ENCODE assay signal across 8 cellular contexts in genomic region chr14:105093426-105094192, GRCh38. TPM values are rescaled to one million over a fixed set of nuclear protein-coding genes. Genes with fewer than 3 reads are reported as not detected.
A peak's percentile ranks its signal among the peaks of the same experiment; 100 is the strongest.
DNase-seq lines count a peak whose midpoint lies in the region; ATAC-seq and TF ChIP-seq lines count a peak whose summit lies in the region.

No MANE protein-coding gene starts in this region.

- peak overlapping the region; percentile 96 for H4K91ac ChIP-seq in trophoblast cell (ENCODE audit: low read depth, low read length)

- TF ChIP-seq CTCF in Panc1 (IDR thresholded peaks at IDR 0.05) (peak; percentile 78), glutamatergic neuron (IDR thresholded peaks at IDR 0.05; ENCODE audit: partially characterized antibody, unreplicated experiment) (peak; percentile 53)

- H2BK5ac ChIP-seq in trophoblast cell (ENCODE audit: low read depth, low read length, poor library complexity): peak overlapping the region; percentile 62

- peak overlapping the region; percentile 91 for H4K8ac ChIP-seq in trophoblast cell (ENCODE audit: low read depth, low read length)

- BruUV-seq in Panc1 (replicated peaks; lab: Mats Ljungman, UMichigan): no TSS peak

- H3K36me3 ChIP-seq in Panc1 (ENCODE audit: control insufficient read depth, insufficient read depth, low read length) (no peaks in the 10 kb centered on the region), trophoblast cell (ENCODE audit: control insufficient read depth in 1 of 2, insufficient read depth in 2 of 2, low read length in 2 of 2) (no peaks in the 10 kb centered on the region)

- H3K14ac ChIP-seq in trophoblast cell (ENCODE audit: low read length): peak overlapping the region; percentile 90

- H3K27me3 ChIP-seq in Panc1 (ENCODE audit: control insufficient read depth, insufficient read depth, low read length) (no peaks in the 10 kb centered on the region), trophoblast cell (ENCODE audit: insufficient read depth, low read length) (no peaks in the 10 kb centered on the region)

- H3K4me1 ChIP-seq in Panc1 (ENCODE audit: control insufficient read depth, insufficient read depth, low read length) (peaks cover 43% of the 10 kb centered on the region), trophoblast cell (ENCODE audit: control insufficient read depth in 1 of 2, insufficient read depth in 2 of 2, low read length in 2 of 2) (peaks cover 30 to 41% of the 10 kb centered on the region in 2 experiments)

- peak overlapping the region; percentile 68 to 69 for H3K4me3 ChIP-seq in Panc1 (ENCODE audit: low read depth in 2 of 2, low read length in 2 of 2)
- peak overlapping the region; percentile 73 for H3K4me3 ChIP-seq in trophoblast cell (ENCODE audit: low read depth, low read length)

- peaks cover 2% of the 10 kb centered on the region for H3K4me1 Mint-ChIP-seq in glutamatergic neuron (ENCODE audit: low read depth, unreplicated experiment)

- peaks cover 11% of the 10 kb centered on the region for H3K36me3 Mint-ChIP-seq in glutamatergic neuron (ENCODE audit: unreplicated experiment)

- no peaks in the 10 kb centered on the region for H3K9me3 ChIP-seq in Panc1 (ENCODE audit: control insufficient read depth, insufficient read depth, low read depth, low read length)
- peaks cover 7% of the 10 kb centered on the region for H3K9me3 ChIP-seq in trophoblast cell (ENCODE audit: insufficient read depth, low read depth, low read length)

- no peak overlapping the region for H3K27ac Mint-ChIP-seq in glutamatergic neuron (ENCODE audit: unreplicated experiment)

- H2BK120ac ChIP-seq in trophoblast cell (ENCODE audit: insufficient read depth, low read length, poor library complexity): peak overlapping the region; percentile 86

- DNase-seq in DMS 273 (lab: John Stamatoyannopoulos, UW; ENCODE audit: unreplicated experiment) (peak; percentile 90), DMS 273 treated with DMSO at 0.1 percent for 48 hours (lab: John Stamatoyannopoulos, UW) (no peak), Panc1 (ENCODE audit: low read depth, low spot score) (no peak), glutamatergic neuron (peak; percentile 82), trophoblast cell (peak; percentile 71 to 80), ureter (ENCODE audit: low spot score) (peak; percentile 88)
- peak; percentile 78 for DNase-seq in activated naive CD4-positive, alpha-beta T cell treated with Interleukin-2 at 50 U/mL for 16 hours

- H3K18ac ChIP-seq in trophoblast cell (ENCODE audit: low read length): peak overlapping the region; percentile 92

- peak overlapping the region; percentile 91 for H3K4me2 ChIP-seq in trophoblast cell (ENCODE audit: low read length)

- CTCF ChIA-PET in Panc1 (lab: Charles Lee): no interaction called here

- H3K27ac ChIP-seq in Panc1 (ENCODE audit: low read length) (peak overlapping the region; percentile 84), trophoblast cell (ENCODE audit: low read depth, low read length) (peak overlapping the region; percentile 57)

- peaks cover 12% of the 10 kb centered on the region for H3K79me1 ChIP-seq in trophoblast cell (ENCODE audit: low read length)

- peak overlapping the region; percentile 70 for H2AFZ ChIP-seq in trophoblast cell (ENCODE audit: insufficient read depth, low read length, poor library complexity)

- peaks cover 9% of the 10 kb centered on the region for H3K9me3 Mint-ChIP-seq in glutamatergic neuron (ENCODE audit: unreplicated experiment)

- WGBS in trophoblast cell (ENCODE audit: extremely low coverage, insufficient coverage, insufficient read length): no CpG with 5 or more reads among the region's 77 CpGs

- intact Hi-C loops in Panc1 (cut with micrococcal nuclease; ENCODE audit: unreplicated experiment): loop anchor here (10.0 kb wide), 2 partner anchors 71 to 191 kb away; partner anchors contain the start of gene JAG2

- H3K79me2 ChIP-seq in trophoblast cell (ENCODE audit: control insufficient read depth, insufficient read depth, low read length, poor library complexity): peaks cover 3% of the 10 kb centered on the region

- peak overlapping the region; percentile 32 for H2BK12ac ChIP-seq in trophoblast cell (ENCODE audit: low read length)

- H2AK5ac ChIP-seq in trophoblast cell (ENCODE audit: low read length): peak overlapping the region; percentile 47

- H3K23ac ChIP-seq in trophoblast cell (ENCODE audit: low read length): no peak overlapping the region

- peak overlapping the region; percentile 15 for H3K4me3 Mint-ChIP-seq in glutamatergic neuron (ENCODE audit: unreplicated experiment)

- H3K9ac ChIP-seq in trophoblast cell (ENCODE audit: low read length): peak overlapping the region; percentile 92

- H3K4ac ChIP-seq in trophoblast cell (ENCODE audit: low read depth, low read length): peak overlapping the region; percentile 82

- ATAC-seq in HG03064 (IDR thresholded peaks at IDR 0.05; ENCODE audit: low read depth, unreplicated experiment) (peak; percentile 57), Panc1 (peak; percentile 63)

- peak overlapping the region; percentile 89 for H4K12ac ChIP-seq in trophoblast cell (ENCODE audit: low read depth, low read length)

- H3K27me3 Mint-ChIP-seq in glutamatergic neuron (ENCODE audit: unreplicated experiment): peaks cover 14% of the 10 kb centered on the region

- in situ Hi-C loops in Panc1 (cut with HindIII; ENCODE audit: low pct_unique_long_range_greater_than_20kb, low sequenced_read_pairs): no loop called here

- POLR2A ChIA-PET in Panc1 (lab: Charles Lee): no interaction called here

RNA-seq across cellular contexts. Expression of gene GPR132, which starts 28.4 kb away (rescaled TPM):
- 0.08 TPM for total RNA-seq in Panc1 (2021; ENCODE audit: unreplicated experiment)
- 0.15 TPM for polyA plus RNA-seq in Panc1 (2012; ENCODE audit: insufficient read length)
- total RNA-seq in glutamatergic neuron (ENCODE audit: unreplicated experiment): not detected
- 0.04 and 0.10 TPM in 2 replicates for polyA plus RNA-seq in trophoblast cell (2013)
- total RNA-seq in ureter: 1.5 TPM

Comparison
In these comparisons a context has a peak if more than half of its experiments do, and no peak if none do; other contexts are left out.
1. DNase-seq: peak in DMS 273 (single experiment), activated naive CD4-positive, alpha-beta T cell treated with Interleukin-2 at 50 U/mL for 16 hours (single experiment), glutamatergic neuron (single experiment), trophoblast cell (2 of 2) and ureter (single experiment); none in DMS 273 treated with DMSO at 0.1 percent for 48 hours (single experiment) and Panc1 (single experiment).